In the genomic region with DNA sequence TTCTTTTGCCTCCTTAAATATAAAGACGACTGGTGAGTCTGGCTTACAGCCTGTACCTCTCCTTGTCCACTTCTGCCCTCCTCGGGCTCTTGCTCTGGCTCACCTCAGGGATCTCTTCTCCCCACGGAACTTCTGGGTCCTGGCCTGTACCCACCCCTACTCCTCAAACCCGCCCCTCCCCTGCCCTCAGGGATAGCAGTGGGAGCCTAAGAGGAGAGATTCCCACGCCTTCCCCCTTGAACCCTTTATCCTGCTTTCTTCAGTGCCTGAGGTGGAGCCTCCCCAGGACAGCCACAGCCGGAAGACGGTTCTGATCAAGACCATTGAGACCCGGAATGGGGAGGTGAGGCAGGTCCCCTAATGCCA, we compare ENCODE assay signal across 12 cellular contexts. TPM values are rescaled to one million over a fixed set of nuclear protein-coding genes. Genes with fewer than 3 reads are reported as not detected.
A peak's percentile ranks its signal among the peaks of the same experiment; 100 is the strongest.
DNase-seq lines count a peak whose midpoint lies in the region; ATAC-seq and TF ChIP-seq lines count a peak whose summit lies in the region.
"Had no signal": no experiment of that assay in that cellular context is flagged by ENCODE, and none has a peak within 500 bp of the region (broad histone marks: within the 10 kb centered on the region; RNA-seq: fewer than 3 reads in every experiment).

No MANE protein-coding gene starts in this region.

- RAD21 ChIA-PET in HCT116 (lab: Charles Lee; ENCODE audit: low non-redundant PET in 1 of 2, low total read pairs in 2 of 2, uncharacterized antibody in 2 of 2, unreplicated experiment in 2 of 2), result interaction anchor here (0.8 to 1.5 kb wide), 2 partner anchors 25 kb away, joined by 3 read pairs; partner anchors contain the start of gene TROAP (in 1 of the 2)

- TF ChIP-seq CTCF in CD14-positive monocyte (IDR thresholded peaks at IDR 0.05), result no peak
- TF ChIP-seq CTCF in HCT116 (IDR thresholded peaks at IDR 0.05 in 2 of 3, conservative IDR thresholded peaks at IDR 0.05 in 1 of 3; ENCODE audit: borderline replicate concordance in 1 of 3, insufficient read depth in 1 of 3, low read depth in 2 of 3, low read length in 2 of 3), result no peak
- no peak for TF ChIP-seq CTCF in GM13976 (IDR thresholded peaks at IDR 0.05; ENCODE audit: borderline replicate concordance, control extremely low read depth, extremely low read depth, insufficient read depth, missing control alignments)

- H3K9ac ChIP-seq in HCT116 (ENCODE audit: low read length), result peak overlapping the region; percentile 32; the same call in 1 of the 2 replicates

- H3K27me3 Mint-ChIP-seq in CD14-positive monocyte (ENCODE audit: low read depth in 3 of 3) (peaks cover 62 to 87% (median 70%) of the 10 kb centered on the region in 3 donors), naive B cell (peaks cover 55 to 88% (median 70%) of the 10 kb centered on the region in 3 donors)

- H3K4me3 Mint-ChIP-seq in CD14-positive monocyte (peak overlapping the region; percentile 16 to 83), naive B cell (peak overlapping the region in 6 of 8 donors; percentile 22 to 84 (median 62))

- peak overlapping the region; percentile 87 for H3K4me2 ChIP-seq in HCT116 (ENCODE audit: low read length)

- no peak overlapping the region for H3K27ac ChIP-seq in HCT116 (ENCODE audit: low read depth, low read length)
- H3K27ac ChIP-seq: prostate gland, tibial artery had no signal

- TSS peak; percentile 95 for BruUV-seq in HCT116 (replicated peaks; lab: Mats Ljungman, UMichigan)

- no peaks in the 10 kb centered on the region for H3K79me2 ChIP-seq in HCT116 (ENCODE audit: insufficient read depth, low read length)

- ATAC-seq in HCT116 (peak; percentile 57), naive B cell (ENCODE audit: low read depth in 2 of 2) (no peak)
- ATAC-seq in activated naive CD4-positive, alpha-beta T cell treated with anti-CD3 and anti-CD28 coated beads, Interleukin-2, amount 50 U/mL, for 72 hours, result peak; percentile 6 to 37

- POLR2A ChIA-PET in HCT116 (lab: Charles Lee), result interaction anchor here (0.6 to 1.6 kb wide), 8 partner anchors 9 to 255 kb away, joined by 3 to 13 read pairs (median 4); partner anchors contain the start of gene TROAP

- H3K9me3 Mint-ChIP-seq in CD14-positive monocyte, result peaks cover 0 to 22% (median 9%) of the 10 kb centered on the region in 7 donors
- H3K9me3 Mint-ChIP-seq in activated naive CD4-positive, alpha-beta T cell treated with anti-CD3 and anti-CD28 coated beads, Interleukin-2, amount 50 U/mL, for 72 hours, result no peaks in the 10 kb centered on the region
- no peaks in the 10 kb centered on the region for H3K9me3 Mint-ChIP-seq in naive B cell

- H3K27ac Mint-ChIP-seq in CD14-positive monocyte, result no peak overlapping the region
- no peak overlapping the region for H3K27ac Mint-ChIP-seq in activated naive CD4-positive, alpha-beta T cell treated with anti-CD3 and anti-CD28 coated beads, Interleukin-2, amount 50 U/mL, for 72 hours
- no peak overlapping the region for H3K27ac Mint-ChIP-seq in naive B cell

- TF ChIP-seq POLR2A in HCT116 (IDR thresholded peaks at IDR 0.05; ENCODE audit: borderline replicate concordance, extremely low read depth, insufficient read depth, insufficient read length), result peak; percentile 28

- no peak for TF ChIP-seq RAD21 in HCT116 (IDR thresholded peaks at IDR 0.05; ENCODE audit: low read depth)

- no peaks in the 10 kb centered on the region for H3K9me3 ChIP-seq in HCT116 (ENCODE audit: control insufficient read depth in 1 of 2, insufficient read depth in 1 of 2, low read depth in 1 of 2, low read length in 2 of 2)
- H3K9me3 ChIP-seq: prostate gland, tibial artery had no signal

- intact Hi-C loops in CD14-positive monocyte (cut with micrococcal nuclease) (loop anchor here (10.0 kb wide), 1 partner anchor 217 kb away; no protein-coding TSS in a partner anchor), HCT116 (cut with micrococcal nuclease) (loop anchor here (2.0 kb wide), 2 partner anchors 45 to 217 kb away; no protein-coding TSS in a partner anchor)

- DNase-seq in CD14-positive monocyte (ENCODE audit: low spot score), result no peak
- DNase-seq in HCT116 (ENCODE audit: low read depth, low spot score), result no peak
- no peak for DNase-seq in activated naive CD4-positive, alpha-beta T cell treated with anti-CD3 and anti-CD28 coated beads, Interleukin-2, amount 50 U/mL, for 72 hours (ENCODE audit: low spot score in 2 of 2)
- no peak for DNase-seq in naive B cell
- no peak for DNase-seq in cerebellar nuclear complex (lab: John Stamatoyannopoulos, UW)
- no peak for DNase-seq in GM13976 (ENCODE audit: low spot score)
- no peak for DNase-seq in activated effector memory CD4-positive, alpha-beta T cell treated with Interleukin-2 at 50 U/mL for 16 hours
- DNase-seq in activated CD4-positive, alpha-beta T cell treated with anti-CD3 and anti-CD28 coated beads, Interleukin-2, amount 50 U/mL, for 4 hours, result no peak
- DNase-seq: activated CD8-positive, alpha-beta memory T cell treated with anti-CD3 and anti-CD28 coated beads, Interleukin-2, amount 50 U/mL, for 4 hours had no signal

- no peaks in the 10 kb centered on the region for H4K20me1 ChIP-seq in HCT116 (ENCODE audit: insufficient read depth)

- in situ Hi-C loops in GM13976 (cut with MboI; ENCODE audit: low sequenced_read_pairs, unreplicated experiment), result no loop called here

- H3K4me1 ChIP-seq in HCT116 (ENCODE audit: control insufficient read depth in 1 of 2, insufficient read depth in 2 of 2, low read length in 2 of 2), result peaks cover 10 to 36% of the 10 kb centered on the region in 2 experiments; a peak in 3 of 4 replicates
- H3K4me1 ChIP-seq: prostate gland had no signal

- peak overlapping the region; percentile 39 to 47 for H3K4me3 ChIP-seq in HCT116 (replicated peaks in 1 of 2; ENCODE audit: low read depth in 1 of 2, low read length in 2 of 2)
- H3K4me3 ChIP-seq: prostate gland had no signal

- H3K9me2 ChIP-seq in HCT116 (ENCODE audit: insufficient read depth), result no peaks in the 10 kb centered on the region

- no peaks in the 10 kb centered on the region for H3K36me3 ChIP-seq in HCT116 (ENCODE audit: control insufficient read depth in 1 of 2, insufficient read depth in 2 of 2, low read length in 2 of 2)
- H3K36me3 ChIP-seq: prostate gland, tibial artery had no signal

- peak overlapping the region; percentile 48 for H2AFZ ChIP-seq in HCT116 (ENCODE audit: low read depth, low read length, poor library complexity, severe bottlenecking)

- CTCF ChIA-PET in HCT116 (lab: Charles Lee), result interaction anchor here (0.7 to 3.2 kb wide), 18 partner anchors 9 to 325 kb away, joined by 3 to 25 read pairs (median 6); partner anchors contain the start of genes C1QL4, DNAJC22, PRPF40B and SPATS2

- H3K4me1 Mint-ChIP-seq in CD14-positive monocyte (peaks cover 25% of the 10 kb centered on the region), naive B cell (peaks cover 4 to 32% (median 24%) of the 10 kb centered on the region in 3 donors)

- H3K36me3 Mint-ChIP-seq in CD14-positive monocyte, result peaks cover 0 to 8% of the 10 kb centered on the region in 2 donors
- no peaks in the 10 kb centered on the region for H3K36me3 Mint-ChIP-seq in activated naive CD4-positive, alpha-beta T cell treated with anti-CD3 and anti-CD28 coated beads, Interleukin-2, amount 50 U/mL, for 72 hours
- peaks cover 0 to under 1% of the 10 kb centered on the region in 2 donors for H3K36me3 Mint-ChIP-seq in naive B cell

- H3K27me3 ChIP-seq in HCT116 (ENCODE audit: insufficient read depth, low read length), result no peaks in the 10 kb centered on the region

TF ChIP-seq in HCT116, 20 proteins besides CTCF, POLR2A, EP300 and RAD21 (continues in another document):
- TF ChIP-seq, protein P1, sequence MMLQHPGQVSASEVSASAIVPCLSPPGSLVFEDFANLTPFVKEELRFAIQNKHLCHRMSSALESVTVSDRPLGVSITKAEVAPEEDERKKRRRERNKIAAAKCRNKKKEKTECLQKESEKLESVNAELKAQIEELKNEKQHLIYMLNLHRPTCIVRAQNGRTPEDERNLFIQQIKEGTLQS (IDR thresholded peaks at IDR 0.05), result no peak
- TF ChIP-seq EZH2 (IDR thresholded peaks at IDR 0.05) (no peak), EZH2phosphoT487 (IDR thresholded peaks at IDR 0.05; ENCODE audit: borderline replicate concordance) (no peak)

RNA-seq across cellular contexts. Expression of gene PRPH, which starts 2.7 kb away (rescaled TPM):
- polyA plus RNA-seq in CD14-positive monocyte (not detected), naive B cell (ENCODE audit: low read depth in 6 of 6) (not detected)
- total RNA-seq in HCT116 (2021; ENCODE audit: unreplicated experiment), result 6.7 TPM
- 13.6 and 17.7 TPM in 2 replicates for polyA plus RNA-seq in HCT116 (2012)
- total RNA-seq in activated naive CD4-positive, alpha-beta T cell treated with anti-CD3 and anti-CD28 coated beads, Interleukin-2, amount 50 U/mL, for 72 hours, result not detected
- total RNA-seq: T-helper 2 cell treated with Interferon-gamma antibody and Interleukin-4, amounts not matched to agents 100 ng/mL and 5 ng/mL, for 36 hours had no signal

RNA-seq across cellular contexts. Expression of gene TROAP, which starts 25.4 kb away (rescaled TPM):
- polyA plus RNA-seq in CD14-positive monocyte (not detected), naive B cell (ENCODE audit: low read depth in 6 of 6) (1 to 10 TPM in 1 of 6 donors, under 1 TPM in 1, not detected in 4; 0.86 to 2.1 TPM)
- 99.1 TPM for total RNA-seq in HCT116 (2021; ENCODE audit: unreplicated experiment)
- 96.2 and 124 TPM in 2 replicates for polyA plus RNA-seq in HCT116 (2012)
- 100 to 1,000 TPM in 1 of 2 donors, 10 to 100 TPM in 1; 67.4 to 134 TPM for total RNA-seq in activated naive CD4-positive, alpha-beta T cell treated with anti-CD3 and anti-CD28 coated beads, Interleukin-2, amount 50 U/mL, for 72 hours

RNA-seq across cellular contexts. Expression of gene TUBA1C, which starts 32.8 kb away (rescaled TPM):
- polyA plus RNA-seq in CD14-positive monocyte, result 10 to 100 TPM; 53.7 to 61.0 TPM
- 571 TPM for total RNA-seq in HCT116 (2021; ENCODE audit: unreplicated experiment)
- 1,132 and 1,135 TPM in 2 replicates for polyA plus RNA-seq in HCT116 (2012)
- total RNA-seq in activated naive CD4-positive, alpha-beta T cell treated with anti-CD3 and anti-CD28 coated beads, Interleukin-2, amount 50 U/mL, for 72 hours, result 100 to 1,000 TPM; 260 to 263 TPM
- 10 to 100 TPM; 17.0 to 38.9 (median 31.9) TPM for polyA plus RNA-seq in naive B cell (ENCODE audit: low read depth in 6 of 6)

RNA-seq across cellular contexts. Expression of gene C1QL4, which starts 39.3 kb away (rescaled TPM):
- polyA plus RNA-seq in CD14-positive monocyte (not detected), naive B cell (ENCODE audit: low read depth in 6 of 6) (not detected)
- total RNA-seq in HCT116 (2021; ENCODE audit: unreplicated experiment), result 8.1 TPM
- polyA plus RNA-seq in HCT116 (2012), result 6.4 and 8.2 TPM in 2 replicates
- not detected for total RNA-seq in activated naive CD4-positive, alpha-beta T cell treated with anti-CD3 and anti-CD28 coated beads, Interleukin-2, amount 50 U/mL, for 72 hours
- total RNA-seq: T-helper 2 cell treated with Interferon-gamma antibody and Interleukin-4, amounts not matched to agents 100 ng/mL and 5 ng/mL, for 36 hours had no signal

RNA-seq across cellular contexts. Expression of gene DNAJC22, which starts 49.0 kb away (rescaled TPM):
- polyA plus RNA-seq in CD14-positive monocyte (not detected), naive B cell (ENCODE audit: low read depth in 6 of 6) (not detected)
- total RNA-seq in HCT116 (2021; ENCODE audit: unreplicated experiment), result 27.7 TPM
- 9.8 and 12.1 TPM in 2 replicates for polyA plus RNA-seq in HCT116 (2012)
- total RNA-seq in activated naive CD4-positive, alpha-beta T cell treated with anti-CD3 and anti-CD28 coated beads, Interleukin-2, amount 50 U/mL, for 72 hours, result under 1 TPM; 0.06 to 0.11 TPM

Comparison
In these comparisons a context has a peak if more than half of its experiments do, and no peak if none do; other contexts are left out.
1. ATAC-seq: peak in HCT116 (single experiment) and activated naive CD4-positive, alpha-beta T cell treated with anti-CD3 and anti-CD28 coated beads, Interleukin-2, amount 50 U/mL, for 72 hours (2 of 2); none in naive B cell (0 of 2).